Comparison of ENCODE assay signal across 22 cellular contexts in the genomic region with DNA sequence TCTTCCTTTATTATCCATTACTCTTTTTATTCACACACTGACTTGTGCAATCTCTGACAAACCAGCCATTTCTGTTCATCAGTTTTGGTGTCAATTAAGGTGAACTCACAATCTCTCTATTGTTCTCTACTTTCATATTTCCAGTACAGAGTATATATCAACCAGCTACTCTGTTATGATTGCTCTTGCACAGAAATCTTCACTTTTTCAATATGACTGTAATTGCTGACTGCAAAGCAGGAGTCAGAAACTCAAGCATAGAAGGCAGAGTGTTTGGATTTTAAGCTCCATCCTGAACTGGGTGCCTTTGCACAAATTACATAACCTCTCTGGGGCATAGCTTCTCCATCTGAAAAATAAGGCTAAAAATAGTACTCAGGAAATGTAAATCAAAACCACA.
DNase-seq lines count a peak whose midpoint lies in the region; ATAC-seq and TF ChIP-seq lines count a peak whose summit lies in the region.
"Had no signal": no experiment of that assay in that cellular context is flagged by ENCODE, and none has a peak within 500 bp of the region (broad histone marks: within the 10 kb centered on the region; RNA-seq: fewer than 3 reads in every experiment).

No MANE protein-coding gene starts in this region.

- H3K4me1 ChIP-seq in endodermal cell (ENCODE audit: control insufficient read depth, insufficient read depth, low read length) (no peaks in the 10 kb centered on the region), smooth muscle cell (ENCODE audit: low read depth) (no peaks in the 10 kb centered on the region)
- H3K4me1 ChIP-seq: vagina had no signal

- H2AFZ ChIP-seq in smooth muscle cell (ENCODE audit: low read depth) = no peak overlapping the region

- DNase-seq in C1 segment of cervical spinal cord (lab: John Stamatoyannopoulos, UW) (no peak), endodermal cell (no peak), HFFc6 (no peak), smooth muscle cell (lab: John Stamatoyannopoulos, UW; ENCODE audit: unreplicated experiment) (no peak)
- DNase-seq: activated naive CD4-positive, alpha-beta T cell treated with anti-CD3 and anti-CD28 coated beads, Interleukin-2, amount 10 ng/mL, durations not matched to agents 7 days and 5 days; activated T-cell treated with anti-CD3 and anti-CD28 coated beads, Interleukin-2, amount 50 U/mL, for 72 hours; CD8-positive, alpha-beta memory T cell; DMS153; KBM-7; mesenchymal stem cell; NCI-H146; NCI-H748 treated with DMSO at 0.1 percent for 48 hours; OCI-M1; stimulated activated CD4-positive, alpha-beta T cell treated with anti-CD3 and anti-CD28 coated beads, Interleukin-2, amount 100 ng/mL, for 24 hours; stimulated activated naive B cell treated with anti-CD40 and anti-IgM and Interleukin-4, amounts not matched to agents 10 μg/mL and 1 μg/mL and 100 μg/mL, for 72 hours had no signal

- H3K27me3 Mint-ChIP-seq in endodermal cell (ENCODE audit: insufficient read depth) (no peaks in the 10 kb centered on the region), HFFc6 (ENCODE audit: insufficient read depth) (no peaks in the 10 kb centered on the region; the same call in 1 of the 2 replicates)
- H3K27me3 Mint-ChIP-seq: activated naive CD4-positive, alpha-beta T cell treated with anti-CD3 and anti-CD28 coated beads, Interleukin-2, amount 10 ng/mL, durations not matched to agents 7 days and 5 days; CD8-positive, alpha-beta memory T cell; stimulated activated naive B cell treated with anti-CD40 and anti-IgM and Interleukin-4, amounts not matched to agents 10 μg/mL and 1 μg/mL and 100 μg/mL, for 72 hours had no signal

- TF ChIP-seq CTCF in endodermal cell (conservative IDR thresholded peaks at IDR 0.05) = no peak
- no peak for TF ChIP-seq CTCF in HFFc6 (IDR thresholded peaks at IDR 0.05)
- no peak for TF ChIP-seq CTCF in smooth muscle cell (IDR thresholded peaks at IDR 0.05; ENCODE audit: borderline replicate concordance, insufficient read depth, poor library complexity, severe bottlenecking)

- H3K4me3 Mint-ChIP-seq in endodermal cell (no peak overlapping the region), HFFc6 (no peak overlapping the region)
- H3K4me3 Mint-ChIP-seq: activated naive CD4-positive, alpha-beta T cell treated with anti-CD3 and anti-CD28 coated beads, Interleukin-2, amount 10 ng/mL, durations not matched to agents 7 days and 5 days; activated T-cell treated with anti-CD3 and anti-CD28 coated beads, Interleukin-2, amount 50 U/mL, for 72 hours; CD8-positive, alpha-beta memory T cell; stimulated activated naive B cell treated with anti-CD40 and anti-IgM and Interleukin-4, amounts not matched to agents 10 μg/mL and 1 μg/mL and 100 μg/mL, for 72 hours had no signal

- H3K27ac Mint-ChIP-seq in endodermal cell (no peak overlapping the region), HFFc6 (no peak overlapping the region)
- H3K27ac Mint-ChIP-seq: activated naive CD4-positive, alpha-beta T cell treated with anti-CD3 and anti-CD28 coated beads, Interleukin-2, amount 10 ng/mL, durations not matched to agents 7 days and 5 days; CD8-positive, alpha-beta memory T cell; stimulated activated naive B cell treated with anti-CD40 and anti-IgM and Interleukin-4, amounts not matched to agents 10 μg/mL and 1 μg/mL and 100 μg/mL, for 72 hours had no signal

- H3K27me3 ChIP-seq in endodermal cell (ENCODE audit: control insufficient read depth, insufficient read depth, low read length, poor library complexity, severe bottlenecking) (no peaks in the 10 kb centered on the region), smooth muscle cell (ENCODE audit: low read depth) (no peaks in the 10 kb centered on the region)
- H3K27me3 ChIP-seq: cardiac muscle cell, vagina had no signal

- no peak overlapping the region for H3K27ac ChIP-seq in endodermal cell (ENCODE audit: low read depth, low read length)
- H3K27ac ChIP-seq in smooth muscle cell (ENCODE audit: low read depth) = no peak overlapping the region
- H3K27ac ChIP-seq: cardiac muscle cell, skin epidermis, thoracic aorta, vagina had no signal

- no peaks in the 10 kb centered on the region for H4K20me1 ChIP-seq in smooth muscle cell (ENCODE audit: low read depth)

- H3K36me3 ChIP-seq in endodermal cell (ENCODE audit: control insufficient read depth, insufficient read depth, low read length) = no peaks in the 10 kb centered on the region
- H3K36me3 ChIP-seq in smooth muscle cell (ENCODE audit: low read depth) = no peaks in the 10 kb centered on the region
- H3K36me3 ChIP-seq: cardiac muscle cell, thoracic aorta, vagina had no signal

- H3K79me2 ChIP-seq in smooth muscle cell (ENCODE audit: low read depth) = no peaks in the 10 kb centered on the region

- H3K9me3 Mint-ChIP-seq in endodermal cell = no peaks in the 10 kb centered on the region
- H3K9me3 Mint-ChIP-seq in HFFc6 = peaks cover 30% of the 10 kb centered on the region
- H3K9me3 Mint-ChIP-seq: stimulated activated naive B cell treated with anti-CD40 and anti-IgM and Interleukin-4, amounts not matched to agents 10 μg/mL and 1 μg/mL and 100 μg/mL, for 72 hours had no signal

- H3K4me2 ChIP-seq in smooth muscle cell = no peak overlapping the region

- H3K4me3 ChIP-seq in endodermal cell (ENCODE audit: low read length) (no peak overlapping the region), smooth muscle cell (no peak overlapping the region)
- H3K4me3 ChIP-seq: cardiac muscle cell, skin epidermis, thoracic aorta, vagina had no signal

- H3F3A ChIP-seq in smooth muscle cell (ENCODE audit: low read depth) = no peaks in the 10 kb centered on the region

- H3K4me1 Mint-ChIP-seq in endodermal cell (no peaks in the 10 kb centered on the region), HFFc6 (ENCODE audit: low read depth) (no peaks in the 10 kb centered on the region)
- H3K4me1 Mint-ChIP-seq: activated naive CD4-positive, alpha-beta T cell treated with anti-CD3 and anti-CD28 coated beads, Interleukin-2, amount 10 ng/mL, durations not matched to agents 7 days and 5 days; CD8-positive, alpha-beta memory T cell; stimulated activated naive B cell treated with anti-CD40 and anti-IgM and Interleukin-4, amounts not matched to agents 10 μg/mL and 1 μg/mL and 100 μg/mL, for 72 hours had no signal

- H3K9ac ChIP-seq in endodermal cell (ENCODE audit: extremely low read depth, low read length, poor library complexity, severe bottlenecking) (no peak overlapping the region), smooth muscle cell (ENCODE audit: low read depth) (no peak overlapping the region)

- ATAC-seq in GM18861 (IDR thresholded peaks at IDR 0.05; ENCODE audit: unreplicated experiment) (peak; percentile 65), GM21717 (IDR thresholded peaks at IDR 0.05; ENCODE audit: unreplicated experiment) (peak; percentile 61), HG03469 (IDR thresholded peaks at IDR 0.05; ENCODE audit: unreplicated experiment) (peak; percentile 64)
- ATAC-seq: activated T-cell treated with anti-CD3 and anti-CD28 coated beads, Interleukin-2, amount 50 U/mL, for 72 hours; stimulated activated naive B cell treated with anti-CD40 and anti-IgM and Interleukin-4, amounts not matched to agents 10 μg/mL and 1 μg/mL and 100 μg/mL, for 72 hours had no signal

- H3K36me3 Mint-ChIP-seq in endodermal cell (ENCODE audit: low read depth) (no peaks in the 10 kb centered on the region), HFFc6 (ENCODE audit: low read depth) (no peaks in the 10 kb centered on the region)
- H3K36me3 Mint-ChIP-seq: activated naive CD4-positive, alpha-beta T cell treated with anti-CD3 and anti-CD28 coated beads, Interleukin-2, amount 10 ng/mL, durations not matched to agents 7 days and 5 days; CD8-positive, alpha-beta memory T cell; stimulated activated naive B cell treated with anti-CD40 and anti-IgM and Interleukin-4, amounts not matched to agents 10 μg/mL and 1 μg/mL and 100 μg/mL, for 72 hours had no signal

- H3K9me3 ChIP-seq in endodermal cell (ENCODE audit: control insufficient read depth, low read length) (no peaks in the 10 kb centered on the region), smooth muscle cell (replicated peaks; ENCODE audit: low read depth) (no peaks in the 10 kb centered on the region)
- H3K9me3 ChIP-seq: thoracic aorta, vagina had no signal
